ENCODE assay signal across 21 cellular contexts in the genomic region with DNA sequence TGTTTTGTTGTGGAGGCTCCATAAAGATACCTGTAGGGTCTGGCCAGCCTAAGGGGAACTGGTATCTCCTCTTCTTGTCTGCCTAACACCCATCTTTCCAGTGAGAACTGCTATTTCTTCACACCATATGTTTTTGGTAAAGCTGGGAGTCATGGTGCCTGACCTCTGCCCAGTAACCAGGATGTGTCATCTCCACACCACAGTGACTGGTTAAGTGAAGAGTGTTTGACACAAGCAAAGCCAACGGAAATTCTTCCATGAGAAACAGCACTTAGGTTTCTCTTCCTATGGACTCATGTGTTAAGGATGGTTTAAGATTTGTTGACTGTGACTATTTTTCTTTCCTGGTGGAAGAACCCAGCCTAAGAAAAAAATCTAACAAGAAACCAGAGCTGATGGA.
DNase-seq lines count a peak whose midpoint lies in the region; ATAC-seq and TF ChIP-seq lines count a peak whose summit lies in the region.
"Had no signal": no experiment of that assay in that cellular context is flagged by ENCODE, and none has a peak within 500 bp of the region (broad histone marks: within the 10 kb centered on the region; RNA-seq: fewer than 3 reads in every experiment).

No MANE protein-coding gene starts in this region.

- no peak for TF ChIP-seq EP300 in tibial nerve (IDR thresholded peaks at IDR 0.05)
- no peak for TF ChIP-seq EP300 in upper lobe of left lung (IDR thresholded peaks at IDR 0.05)

- peaks cover 0 to 16% (median 4%) of the 10 kb centered on the region in 4 donors for H3K4me1 ChIP-seq in tibial nerve
- no peaks in the 10 kb centered on the region for H3K4me1 ChIP-seq in upper lobe of left lung
- H3K4me1 ChIP-seq: BE2C, Caco-2 had no signal

- H3K27ac ChIP-seq in tibial nerve: peak overlapping the region in 3 of 4 donors; percentile 40 to 83 (median 50)
- H3K27ac ChIP-seq in upper lobe of left lung: no peak overlapping the region

- H3K4me3 ChIP-seq in tibial nerve: no peak overlapping the region
- no peak overlapping the region for H3K4me3 ChIP-seq in upper lobe of left lung
- H3K4me3 ChIP-seq: smooth muscle cell had no signal

- TF ChIP-seq POLR2A in tibial nerve (IDR thresholded peaks at IDR 0.05) (no peak), upper lobe of left lung (IDR thresholded peaks at IDR 0.05) (no peak)

- H3K36me3 ChIP-seq in tibial nerve: no peaks in the 10 kb centered on the region
- H3K36me3 ChIP-seq in upper lobe of left lung: no peaks in the 10 kb centered on the region
- H3K36me3 ChIP-seq: BE2C had no signal

- H3K9me3 ChIP-seq in tibial nerve: peaks cover 0 to 5% (median 1%) of the 10 kb centered on the region in 4 donors
- no peaks in the 10 kb centered on the region for H3K9me3 ChIP-seq in upper lobe of left lung
- H3K9me3 ChIP-seq: Caco-2 had no signal

- no peak for TF ChIP-seq CTCF in tibial nerve (IDR thresholded peaks at IDR 0.05)
- no peak for TF ChIP-seq CTCF in upper lobe of left lung (IDR thresholded peaks at IDR 0.05)

- H3K27me3 ChIP-seq in tibial nerve (no peaks in the 10 kb centered on the region), upper lobe of left lung (no peaks in the 10 kb centered on the region)
- H3K27me3 ChIP-seq: BE2C had no signal

- 71 to 96% methylated on average over 1 of the region's 1 CpG for WGBS in tibial nerve, 2 donors
- 68 to 96% methylated on average over 1 of the region's 1 CpG for WGBS in upper lobe of left lung, 2 donors

- ATAC-seq in upper lobe of left lung (ENCODE audit: low FRiP score in 2 of 2): no peak
- no peak for ATAC-seq in HG03280 (IDR thresholded peaks at IDR 0.05; ENCODE audit: unreplicated experiment)
- no peak for ATAC-seq in GM19328 (IDR thresholded peaks at IDR 0.05; ENCODE audit: unreplicated experiment)
- ATAC-seq: activated T-cell treated with anti-CD3 and anti-CD28 coated beads, Interleukin-2, amount 50 U/mL, for 4 hours; stimulated activated naive B cell treated with anti-CD40 and anti-IgM and Interleukin-4, amounts not matched to agents 10 μg/mL and 1 μg/mL and 100 μg/mL, for 72 hours had no signal

- peak; percentile 55 for DNase-seq in GM04503 (ENCODE audit: low read depth)
- peak; percentile 33 for DNase-seq in RKO (ENCODE audit: low spot score)
- DNase-seq in fibroblast of peridontal ligament (ENCODE audit: extremely low read depth): peak; percentile 29
- no peak for DNase-seq in tibial nerve (ENCODE audit: low spot score in 2 of 2)
- no peak for DNase-seq in upper lobe of left lung
- DNase-seq: activated CD8-positive, alpha-beta memory T cell treated with anti-CD3 and anti-CD28 coated beads for 24 hours; activated naive CD4-positive, alpha-beta T cell treated with anti-CD3 and anti-CD28 coated beads, Interleukin-2, amount 10 ng/mL, durations not matched to agents 7 days and 5 days; activated T-cell treated with anti-CD3 and anti-CD28 coated beads, Interleukin-2, amount 50 U/mL, for 4 hours; BE2C; Caco-2; DMS79 treated with DMSO at 0.1 percent for 48 hours; effector CD4-positive, alpha-beta T cell; glutamatergic neuron; KG1; NCI-H187 treated with DMSO at 0.1 percent for 48 hours; NCI-H526 treated with DMSO at 0.1 percent for 48 hours; nucleus accumbens; stimulated activated naive B cell treated with anti-CD40 and anti-IgM and Interleukin-4, amounts not matched to agents 10 μg/mL and 1 μg/mL and 100 μg/mL, for 72 hours had no signal

Comparison
In these comparisons a context has a peak if more than half of its experiments do, and no peak if none do; other contexts are left out.
1. DNase-seq: peak in GM04503 (single experiment), RKO (single experiment) and fibroblast of peridontal ligament (single experiment); none in tibial nerve (0 of 2) and upper lobe of left lung (0 of 2).
2. H3K27ac ChIP-seq: peak in tibial nerve (3 of 4); none in upper lobe of left lung (0 of 4).